In genomic region chr20:57243480-57244220, GRCh38 we compare ENCODE assay signal across 21 cellular contexts. TPM values are rescaled to one million over a fixed set of nuclear protein-coding genes. Genes with fewer than 3 reads are reported as not detected.
DNase-seq lines count a peak whose midpoint lies in the region; ATAC-seq, FAIRE-seq and TF ChIP-seq lines count a peak whose summit lies in the region.
"Had no signal": no experiment of that assay in that cellular context is flagged by ENCODE, and none has a peak within 500 bp of the region (broad histone marks: within the 10 kb centered on the region; RNA-seq: fewer than 3 reads in every experiment).

No MANE protein-coding gene starts in this region.

- H3K4me1 ChIP-seq in thymus (ENCODE audit: control insufficient read depth, insufficient read depth, low read length), result no peaks in the 10 kb centered on the region
- H3K4me1 ChIP-seq: pancreas, spleen had no signal

- intact Hi-C loops in left ventricle myocardium superior (cut with micrococcal nuclease), result no loop called here

- H3K9me3 ChIP-seq in thymus (ENCODE audit: control insufficient read depth), result no peaks in the 10 kb centered on the region
- H3K9me3 ChIP-seq: pancreas had no signal

- DNase-seq in NCI-H748 (lab: John Stamatoyannopoulos, UW; ENCODE audit: unreplicated experiment), result peak; percentile 46
- no peak for DNase-seq in NCI-H748 treated with DMSO at 0.1 percent for 48 hours (lab: John Stamatoyannopoulos, UW)
- peak; percentile 40 for DNase-seq in RPMI8226
- no peak for DNase-seq in left ventricle myocardium superior
- no peak for DNase-seq in stimulated activated naive CD4-positive, alpha-beta T cell treated with Interleukin-2 at 50 U/mL for 16 hours (lab: John Stamatoyannopoulos, UW)
- DNase-seq in GM12892 (ENCODE audit: insufficient read length), result no peak
- DNase-seq: 8988T; activated CD4-positive, alpha-beta T cell treated with anti-CD3 and anti-CD28 coated beads, Interleukin-2, amount 50 U/mL, for 48 hours; activated T-cell treated with anti-CD3 and anti-CD28 coated beads, Interleukin-2, amount 50 U/mL, for 72 hours; NCI-H2029; NCI-H774; pancreas; spleen; stomach had no signal

- peak; percentile 44 for ATAC-seq in left ventricle myocardium superior
- no peak for ATAC-seq in HG03460 (IDR thresholded peaks at IDR 0.05; ENCODE audit: unreplicated experiment)
- ATAC-seq: activated T-cell treated with anti-CD3 and anti-CD28 coated beads, Interleukin-2, amount 50 U/mL, for 72 hours had no signal

- FAIRE-seq in GM12892 (lab: Jason Lieb, UNC), result no peak
- FAIRE-seq: endometrium, pancreas had no signal

- WGBS in thymus, result 88% methylated on average over 17 of the region's 17 CpGs

- H3K27me3 ChIP-seq in thymus (ENCODE audit: control insufficient read depth, insufficient read depth), result no peaks in the 10 kb centered on the region
- H3K27me3 ChIP-seq: pancreas, SJSA1 had no signal

- no peaks in the 10 kb centered on the region for H3K36me3 ChIP-seq in thymus (ENCODE audit: control insufficient read depth, insufficient read depth)
- H3K36me3 ChIP-seq: pancreas, SJSA1, spleen, stomach had no signal

- peak overlapping the region; percentile 53 for H3K27ac ChIP-seq in thymus (ENCODE audit: low read depth)
- H3K27ac ChIP-seq: pancreas, SJSA1, spleen, stomach had no signal

- no peak overlapping the region for H3K4me3 ChIP-seq in thymus (ENCODE audit: low read length)
- H3K4me3 ChIP-seq: pancreas, SJSA1, spleen, stomach had no signal

- TF ChIP-seq POLR2A in GM12892 (IDR thresholded peaks at IDR 0.05; ENCODE audit: low read depth, low read length), result no peak

RNA-seq across cellular contexts. Expression of gene BMP7, which starts 22.8 kb away (rescaled TPM):
- 32.2 TPM for total RNA-seq in left ventricle myocardium superior
- 2.4 TPM for polyA plus RNA-seq in thymus
- polyA plus RNA-seq in GM12892 (2012; ENCODE audit: missing spikeins), result not detected
- total RNA-seq: glomerular endothelial cell, mononuclear cell, SJSA1 had no signal
- polyA plus RNA-seq: CD14-positive monocyte had no signal

Comparison
In these comparisons a context has a peak if more than half of its experiments do, and no peak if none do; other contexts are left out.
1. DNase-seq: peak in NCI-H748 (single experiment) and RPMI8226 (single experiment); none in NCI-H748 treated with DMSO at 0.1 percent for 48 hours (single experiment), left ventricle myocardium superior (single experiment), stimulated activated naive CD4-positive, alpha-beta T cell treated with Interleukin-2 at 50 U/mL for 16 hours (single experiment) and GM12892 (single experiment).